ENCODE assay signal across 11 cellular contexts in genomic region chr16:70470927-70471341, GRCh38. TPM values are rescaled to one million over a fixed set of nuclear protein-coding genes. Genes with fewer than 3 reads are reported as not detected.
A peak's percentile ranks its signal among the peaks of the same experiment; 100 is the strongest.
DNase-seq lines count a peak whose midpoint lies in the region; ATAC-seq and TF ChIP-seq lines count a peak whose summit lies in the region.
"Had no signal": no experiment of that assay in that cellular context is flagged by ENCODE, and none has a peak within 500 bp of the region (broad histone marks: within the 10 kb centered on the region; RNA-seq: fewer than 3 reads in every experiment).

No MANE protein-coding gene starts in this region.

- H3K9me3 ChIP-seq in liver (ENCODE audit: control insufficient read depth in 4 of 4, low read length in 3 of 4): no peaks in the 10 kb centered on the region

- WGBS in liver: 74% methylated on average over 17 of the region's 17 CpGs

- CTCF ChIA-PET in AG04449 (lab: Yijun Ruan, JAX): interaction anchor here (0.6 to 2.2 kb wide), 10 partner anchors 8 to 109 kb away, joined by 3 to 8 read pairs (median 4); partner anchors contain the start of gene FCSK

- H3K27ac Mint-ChIP-seq in HFFc6 (no peak overlapping the region), chondrocyte (ENCODE audit: unreplicated experiment) (no peak overlapping the region)

- DNase-seq in AG04449 (ENCODE audit: low read depth, low spot score) (no peak), HFFc6 (no peak), chondrocyte (ENCODE audit: low spot score) (no peak), NCI-H187 treated with DMSO at 0.1 percent for 48 hours (lab: John Stamatoyannopoulos, UW) (no peak), GM19240 (ENCODE audit: insufficient read length, low spot score) (no peak)
- DNase-seq: activated T-cell treated with anti-CD3 and anti-CD28 coated beads, Interleukin-2, amount 50 U/mL, for 24 hours; NCI-H69; stimulated activated CD4-positive, alpha-beta T cell treated with anti-CD3 and anti-CD28 coated beads, Interleukin-2, amount 100 ng/mL, for 48 hours had no signal

- no peaks in the 10 kb centered on the region for H3K36me3 Mint-ChIP-seq in HFFc6 (ENCODE audit: low read depth)
- H3K36me3 Mint-ChIP-seq in chondrocyte (ENCODE audit: low read depth): peaks cover 2% of the 10 kb centered on the region

- no peaks in the 10 kb centered on the region for H3K27me3 ChIP-seq in liver (ENCODE audit: control insufficient read depth in 4 of 4, insufficient read depth in 4 of 4, low read length in 3 of 4)

- H3K4me3 Mint-ChIP-seq in HFFc6 (no peak overlapping the region), chondrocyte (ENCODE audit: unreplicated experiment) (no peak overlapping the region)
- H3K4me3 Mint-ChIP-seq: activated T-cell treated with anti-CD3 and anti-CD28 coated beads, Interleukin-2, amount 50 U/mL, for 24 hours had no signal

- H3K4me1 Mint-ChIP-seq in HFFc6 (ENCODE audit: low read depth): no peaks in the 10 kb centered on the region; the same call in 1 of the 2 replicates
- peaks cover 4% of the 10 kb centered on the region for H3K4me1 Mint-ChIP-seq in chondrocyte (ENCODE audit: low read depth)

- H3K27me3 Mint-ChIP-seq in HFFc6 (ENCODE audit: insufficient read depth): peaks cover 6% of the 10 kb centered on the region; the same call in 1 of the 2 replicates
- H3K27me3 Mint-ChIP-seq in chondrocyte (ENCODE audit: low read depth): no peaks in the 10 kb centered on the region
- H3K27me3 Mint-ChIP-seq: activated T-cell treated with anti-CD3 and anti-CD28 coated beads, Interleukin-2, amount 50 U/mL, for 24 hours had no signal

- no peaks in the 10 kb centered on the region for H3K4me1 ChIP-seq in liver (ENCODE audit: control insufficient read depth in 4 of 4, insufficient read depth in 4 of 4, low read length in 3 of 4)

- H3K4me3 ChIP-seq in AG04449 (ENCODE audit: low read depth, low read length): no peak overlapping the region
- H3K4me3 ChIP-seq in liver (ENCODE audit: low read depth in 1 of 3, low read length in 3 of 3): no peak overlapping the region

- peak; percentile 78 to 89 for TF ChIP-seq RAD21 in liver (IDR thresholded peaks at IDR 0.05)

- POLR2A ChIA-PET in AG04449 (lab: Yijun Ruan, JAX): interaction anchor here (1.2 kb wide), 1 partner anchor 98 kb away, joined by 4 read pairs; no protein-coding TSS in a partner anchor

- peaks cover 0 to 48% (median 7%) of the 10 kb centered on the region in 4 donors for H3K36me3 ChIP-seq in liver (ENCODE audit: control insufficient read depth in 4 of 4, insufficient read depth in 3 of 4, low read depth in 1 of 4, low read length in 3 of 4)

- H3K27ac ChIP-seq in liver (ENCODE audit: low read depth in 1 of 2, low read length in 2 of 2): no peak overlapping the region

- H3K9ac ChIP-seq in liver (ENCODE audit: low read depth in 1 of 2, low read length in 2 of 2): no peak overlapping the region

- TF ChIP-seq CTCF in AG04449 (IDR thresholded peaks at IDR 0.05; ENCODE audit: insufficient read depth, low read length, missing control alignments) (peak; percentile 65), HFFc6 (IDR thresholded peaks at IDR 0.05) (peak; percentile 75), chondrocyte (IDR thresholded peaks at IDR 0.05) (peak; percentile 72), liver (IDR thresholded peaks at IDR 0.05; ENCODE audit: low read depth, low read length, missing input control) (peak; percentile 55)

- ATAC-seq in GM18873 (IDR thresholded peaks at IDR 0.05; ENCODE audit: low FRiP score, unreplicated experiment) (no peak), GM19455 (IDR thresholded peaks at IDR 0.05; ENCODE audit: unreplicated experiment) (no peak)

- H3K9me3 Mint-ChIP-seq in HFFc6 (no peaks in the 10 kb centered on the region), chondrocyte (ENCODE audit: low read depth) (no peaks in the 10 kb centered on the region)
- H3K9me3 Mint-ChIP-seq: activated T-cell treated with anti-CD3 and anti-CD28 coated beads, Interleukin-2, amount 50 U/mL, for 24 hours had no signal

TF ChIP-seq in liver, 16 proteins besides CTCF, POLR2A, EP300 and RAD21:
- TF ChIP-seq JUND (IDR thresholded peaks at IDR 0.05): no peak
- TF ChIP-seq HNF4G (IDR thresholded peaks at IDR 0.05): no peak
- TF ChIP-seq RXRA (IDR thresholded peaks at IDR 0.05): no peak
- no peak for TF ChIP-seq FOXA1 (IDR thresholded peaks at IDR 0.05)
- no peak for TF ChIP-seq ATF3 (IDR thresholded peaks at IDR 0.05)

RNA-seq across cellular contexts. Expression of gene FCSK, which starts 16.5 kb away (rescaled TPM):
- 1 to 10 TPM; 5.1 to 7.1 (median 6.1) TPM for total RNA-seq in HFFc6 (2021; fragmentation: NEBNext Ultra II Directional; extraction: Animal tissue kit (Norgen Biotek cat#: 25700))
- total RNA-seq in chondrocyte (9.2 to 12.9 TPM (median 11.5 TPM) in 3 replicates), liver (10 to 100 TPM in 1 of 2 donors, 1 to 10 TPM in 1; 7.3 to 20.2 TPM)
- 1 to 10 TPM; 4.3 to 9.7 TPM for polyA plus RNA-seq in liver

RNA-seq across cellular contexts. Expression of gene ST3GAL2, which starts 32.0 kb away (rescaled TPM):
- total RNA-seq in HFFc6 (2021; fragmentation: NEBNext Ultra II Directional; extraction: Animal tissue kit (Norgen Biotek cat#: 25700)): 10 to 100 TPM; 25.4 to 31.2 (median 26.3) TPM
- total RNA-seq in chondrocyte: 71.9 to 76.4 TPM (median 72.1 TPM) in 3 replicates
- total RNA-seq in liver: 10 to 100 TPM; 16.1 to 53.1 TPM
- polyA plus RNA-seq in liver: 1 to 10 TPM; 3.9 to 9.8 TPM

RNA-seq across cellular contexts. Expression of gene COG4, which starts 52.4 kb away (rescaled TPM):
- 10 to 100 TPM; 70.2 to 91.7 (median 80.2) TPM for total RNA-seq in HFFc6 (2021; fragmentation: NEBNext Ultra II Directional; extraction: Animal tissue kit (Norgen Biotek cat#: 25700))
- total RNA-seq in chondrocyte: 48.4 to 65.1 TPM (median 49.8 TPM) in 3 replicates
- 10 to 100 TPM; 27.7 to 59.5 TPM for total RNA-seq in liver
- polyA plus RNA-seq in liver: 10 to 100 TPM; 15.3 to 26.7 TPM

RNA-seq across cellular contexts. Expression of gene SF3B3, which starts 52.7 kb away (rescaled TPM):
- 100 to 1,000 TPM; 289 to 358 (median 312) TPM for total RNA-seq in HFFc6 (2021; fragmentation: NEBNext Ultra II Directional; extraction: Animal tissue kit (Norgen Biotek cat#: 25700))
- 182 to 262 TPM (median 186 TPM) in 3 replicates for total RNA-seq in chondrocyte
- total RNA-seq in liver: 10 to 100 TPM; 56.6 to 77.8 TPM
- polyA plus RNA-seq in liver: 10 to 100 TPM; 38.9 to 49.8 TPM
